24 cellular contexts compared by ENCODE assay signal in genomic region chr18:34077599-34077998, GRCh38.
DNase-seq lines count a peak whose midpoint lies in the region; ATAC-seq and TF ChIP-seq lines count a peak whose summit lies in the region.
"Had no signal": no experiment of that assay in that cellular context is flagged by ENCODE, and none has a peak within 500 bp of the region (broad histone marks: within the 10 kb centered on the region; RNA-seq: fewer than 3 reads in every experiment).

No MANE protein-coding gene starts in this region.

- no peaks in the 10 kb centered on the region for H3K4me1 Mint-ChIP-seq in endodermal cell
- H3K4me1 Mint-ChIP-seq: activated T-helper 17 cell treated with anti-CD3 and anti-CD28 coated beads, Interleukin-2, amount 50 U/mL, for 72 hours; naive thymus-derived CD8-positive, alpha-beta T cell; stimulated activated effector memory CD8-positive, alpha-beta T cell treated with anti-CD3 and anti-CD28 coated beads, Interleukin-12 subunit alpha, Interleukin-12 subunit beta, amount 100 ng/mL, for 72 hours; T-cell had no signal

- H3K27ac Mint-ChIP-seq in endodermal cell: no peak overlapping the region
- H3K27ac Mint-ChIP-seq: activated naive CD4-positive, alpha-beta T cell treated with anti-CD3 and anti-CD28 coated beads, Interleukin-2, amount 50 U/mL, for 72 hours; activated T-helper 17 cell treated with anti-CD3 and anti-CD28 coated beads, Interleukin-2, amount 50 U/mL, for 72 hours; naive thymus-derived CD8-positive, alpha-beta T cell; stimulated activated effector memory CD8-positive, alpha-beta T cell treated with anti-CD3 and anti-CD28 coated beads, Interleukin-12 subunit alpha, Interleukin-12 subunit beta, amount 100 ng/mL, for 72 hours; T-cell had no signal

- DNase-seq in ACHN (peak; percentile 2), NAMALWA (ENCODE audit: low spot score) (peak; percentile 3), endodermal cell (no peak), right lobe of liver (no peak), mucosa of descending colon (no peak), sciatic nerve (ENCODE audit: low spot score) (no peak)
- DNase-seq in stimulated activated CD4-positive, alpha-beta T cell treated with anti-CD3 and anti-CD28 coated beads, Interleukin-12 subunit alpha, Interleukin-12 subunit beta, amount 100 ng/mL, for 4 hours: no peak
- DNase-seq in effector memory CD4-positive, alpha-beta T cell: no peak
- DNase-seq: effector CD4-positive, alpha-beta T cell; GF-D8; head of caudate nucleus; MG63; naive thymus-derived CD8-positive, alpha-beta T cell; NCI-H1436; NCI-H2171; NCI-H69; SHP77 treated with DMSO at 0.1 percent for 48 hours; T-cell had no signal

- no peak overlapping the region for H3K4me3 Mint-ChIP-seq in endodermal cell
- H3K4me3 Mint-ChIP-seq: activated T-helper 17 cell treated with anti-CD3 and anti-CD28 coated beads, Interleukin-2, amount 50 U/mL, for 72 hours; naive thymus-derived CD8-positive, alpha-beta T cell; stimulated activated effector memory CD8-positive, alpha-beta T cell treated with anti-CD3 and anti-CD28 coated beads, Interleukin-12 subunit alpha, Interleukin-12 subunit beta, amount 100 ng/mL, for 72 hours; T-cell had no signal

- no peaks in the 10 kb centered on the region for H3K9me3 Mint-ChIP-seq in endodermal cell

- H3K4me3 ChIP-seq in endodermal cell (ENCODE audit: low read length) (no peak overlapping the region), right lobe of liver (no peak overlapping the region), mucosa of descending colon (no peak overlapping the region)
- no peak overlapping the region for H3K4me3 ChIP-seq in effector memory CD4-positive, alpha-beta T cell (ENCODE audit: insufficient read depth, low read depth, low read length, poor library complexity, severe bottlenecking)
- H3K4me3 ChIP-seq: K562, MG63, vagina had no signal

- H3K36me3 ChIP-seq in endodermal cell (ENCODE audit: control insufficient read depth, insufficient read depth, low read length) (no peaks in the 10 kb centered on the region), right lobe of liver (no peaks in the 10 kb centered on the region), mucosa of descending colon (ENCODE audit: low read depth) (no peaks in the 10 kb centered on the region)
- no peaks in the 10 kb centered on the region for H3K36me3 ChIP-seq in effector memory CD4-positive, alpha-beta T cell (ENCODE audit: control insufficient read depth, insufficient read depth, low read length)
- H3K36me3 ChIP-seq: MG63, vagina had no signal

- no peaks in the 10 kb centered on the region for H3K36me3 Mint-ChIP-seq in endodermal cell (ENCODE audit: low read depth)
- H3K36me3 Mint-ChIP-seq: activated naive CD4-positive, alpha-beta T cell treated with anti-CD3 and anti-CD28 coated beads, Interleukin-2, amount 50 U/mL, for 72 hours; naive thymus-derived CD8-positive, alpha-beta T cell; stimulated activated effector memory CD8-positive, alpha-beta T cell treated with anti-CD3 and anti-CD28 coated beads, Interleukin-12 subunit alpha, Interleukin-12 subunit beta, amount 100 ng/mL, for 72 hours; T-cell had no signal

- H3K9me3 ChIP-seq in endodermal cell (ENCODE audit: control insufficient read depth, low read length) (no peaks in the 10 kb centered on the region), right lobe of liver (no peaks in the 10 kb centered on the region), mucosa of descending colon (no peaks in the 10 kb centered on the region)
- H3K9me3 ChIP-seq in effector memory CD4-positive, alpha-beta T cell (ENCODE audit: control insufficient read depth, low read length): no peaks in the 10 kb centered on the region
- H3K9me3 ChIP-seq: MG63, vagina had no signal

- H3K27ac ChIP-seq in endodermal cell (ENCODE audit: low read depth, low read length) (no peak overlapping the region), right lobe of liver (no peak overlapping the region)
- no peak overlapping the region for H3K27ac ChIP-seq in effector memory CD4-positive, alpha-beta T cell (ENCODE audit: insufficient read depth, low read length, poor library complexity, severe bottlenecking)
- H3K27ac ChIP-seq: parathyroid adenoma, vagina had no signal

- TF ChIP-seq POLR2A in right lobe of liver (IDR thresholded peaks at IDR 0.05): no peak

- H3K4me1 ChIP-seq in endodermal cell (ENCODE audit: control insufficient read depth, insufficient read depth, low read length) (no peaks in the 10 kb centered on the region), right lobe of liver (peaks cover 0 to 4% (median 0%) of the 10 kb centered on the region in 4 donors), mucosa of descending colon (ENCODE audit: low read depth) (no peaks in the 10 kb centered on the region)
- H3K4me1 ChIP-seq in effector memory CD4-positive, alpha-beta T cell (ENCODE audit: control insufficient read depth, insufficient read depth, low read length, poor library complexity, severe bottlenecking): no peaks in the 10 kb centered on the region
- H3K4me1 ChIP-seq: parathyroid adenoma, vagina had no signal

- H3K9ac ChIP-seq in endodermal cell (ENCODE audit: extremely low read depth, low read length, poor library complexity, severe bottlenecking): no peak overlapping the region
- H3K9ac ChIP-seq: parathyroid adenoma had no signal

- TF ChIP-seq CTCF in endodermal cell (conservative IDR thresholded peaks at IDR 0.05) (peak; percentile 58), right lobe of liver (IDR thresholded peaks at IDR 0.05) (peak; percentile 26 to 47 (median 40)), mucosa of descending colon (IDR thresholded peaks at IDR 0.05) (no peak)

- intact Hi-C loops in right lobe of liver (cut with DNase I): no loop called here
- intact Hi-C loops in mucosa of descending colon (cut with DNase I, micrococcal nuclease): no loop called here
- intact Hi-C loops in sciatic nerve (cut with DNase I): no loop called here

- H3K27me3 ChIP-seq in endodermal cell (ENCODE audit: control insufficient read depth, insufficient read depth, low read length, poor library complexity, severe bottlenecking) (no peaks in the 10 kb centered on the region), right lobe of liver (no peaks in the 10 kb centered on the region)
- no peaks in the 10 kb centered on the region for H3K27me3 ChIP-seq in effector memory CD4-positive, alpha-beta T cell (replicated peaks; ENCODE audit: control insufficient read depth, insufficient read depth, low read length, poor library complexity, severe bottlenecking)
- H3K27me3 ChIP-seq: MG63, vagina had no signal

- in situ Hi-C loops in ACHN (cut with HindIII; ENCODE audit: low pct_ligation_motif_present, low pct_unique_long_range_greater_than_20kb, low sequenced_read_pairs): no loop called here

- ATAC-seq in right lobe of liver: peak in 2 of 4 donors; percentile 38 to 43
- ATAC-seq in mucosa of descending colon: no peak
- ATAC-seq in sciatic nerve: no peak
- ATAC-seq: activated naive CD4-positive, alpha-beta T cell treated with anti-CD3 and anti-CD28 coated beads, Interleukin-2, amount 50 U/mL, for 72 hours; activated T-helper 17 cell treated with anti-CD3 and anti-CD28 coated beads, Interleukin-2, amount 50 U/mL, for 72 hours; K562; naive thymus-derived CD8-positive, alpha-beta T cell; stimulated activated effector memory CD8-positive, alpha-beta T cell treated with anti-CD3 and anti-CD28 coated beads, Interleukin-12 subunit alpha, Interleukin-12 subunit beta, amount 100 ng/mL, for 72 hours; T-cell had no signal

- no peaks in the 10 kb centered on the region for H3K27me3 Mint-ChIP-seq in endodermal cell (ENCODE audit: insufficient read depth)
- H3K27me3 Mint-ChIP-seq: activated T-helper 17 cell treated with anti-CD3 and anti-CD28 coated beads, Interleukin-2, amount 50 U/mL, for 72 hours; naive thymus-derived CD8-positive, alpha-beta T cell; T-cell had no signal

Comparison
In these comparisons a context has a peak if more than half of its experiments do, and no peak if none do; other contexts are left out.
1. DNase-seq: peak in ACHN (single experiment) and NAMALWA (single experiment); none in endodermal cell (single experiment), right lobe of liver (0 of 3), mucosa of descending colon (0 of 3), stimulated activated CD4-positive, alpha-beta T cell treated with anti-CD3 and anti-CD28 coated beads, Interleukin-12 subunit alpha, Interleukin-12 subunit beta, amount 100 ng/mL, for 4 hours (single experiment), sciatic nerve (single experiment) and effector memory CD4-positive, alpha-beta T cell (0 of 3).